Comparison of ENCODE assay signal across 1 cellular context in genomic region chr1:112868191-112868590, GRCh38.
TF ChIP-seq lines count a peak whose summit lies in the region.

No MANE protein-coding gene starts in this region.

TF ChIP-seq in endothelial cell of umbilical vein, 7 proteins besides CTCF, POLR2A, EP300 and RAD21:
- no peak for TF ChIP-seq POLR2AphosphoS5 (IDR thresholded peaks at IDR 0.05; ENCODE audit: insufficient read depth, low read depth, low read length)
- TF ChIP-seq, protein P1, sequence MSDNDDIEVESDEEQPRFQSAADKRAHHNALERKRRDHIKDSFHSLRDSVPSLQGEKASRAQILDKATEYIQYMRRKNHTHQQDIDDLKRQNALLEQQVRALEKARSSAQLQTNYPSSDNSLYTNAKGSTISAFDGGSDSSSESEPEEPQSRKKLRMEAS (IDR thresholded peaks at IDR 0.05; ENCODE audit: insufficient read depth, insufficient read length): no peak
- no peak for TF ChIP-seq MYC (IDR thresholded peaks at IDR 0.05; ENCODE audit: low read depth, low read length)
- TF ChIP-seq GATA2 (IDR thresholded peaks at IDR 0.05; ENCODE audit: insufficient read depth, insufficient read length, low read depth, low read length): no peak
- TF ChIP-seq EZH2 (IDR thresholded peaks at IDR 0.05; ENCODE audit: borderline replicate concordance, low read depth, low read length, severe bottlenecking): no peak
- no peak for TF ChIP-seq JUN (IDR thresholded peaks at IDR 0.05; ENCODE audit: borderline replicate concordance, insufficient read depth, insufficient read length, low read depth)
- no peak for TF ChIP-seq FOS (IDR thresholded peaks at IDR 0.05; ENCODE audit: borderline replicate concordance, insufficient read depth, low read length)
